In genomic region chr5:117135851-117136250, GRCh38 we compare ENCODE assay signal across 17 cellular contexts.
DNase-seq lines count a peak whose midpoint lies in the region; ATAC-seq and TF ChIP-seq lines count a peak whose summit lies in the region.
"Had no signal": no experiment of that assay in that cellular context is flagged by ENCODE, and none has a peak within 500 bp of the region (broad histone marks: within the 10 kb centered on the region; RNA-seq: fewer than 3 reads in every experiment).

No MANE protein-coding gene starts in this region.

- no peak overlapping the region for H3K4ac ChIP-seq in IMR-90 (ENCODE audit: low read depth, low read length)

- H3K9ac ChIP-seq in IMR-90 (ENCODE audit: low read depth, low read length), result no peak overlapping the region
- H3K9ac ChIP-seq: BLaER1 had no signal

- no peaks in the 10 kb centered on the region for H3K9me1 ChIP-seq in IMR-90 (ENCODE audit: insufficient read depth, low read length)

- no peak overlapping the region for H2BK15ac ChIP-seq in IMR-90 (ENCODE audit: low read depth, low read length)

- H3K23ac ChIP-seq in IMR-90 (ENCODE audit: low read depth, low read length), result no peak overlapping the region

- H3K27me3 ChIP-seq in left ventricle myocardium inferior (ENCODE audit: low read depth), result no peaks in the 10 kb centered on the region
- H3K27me3 ChIP-seq in IMR-90 (ENCODE audit: control insufficient read depth, insufficient read depth, low read length), result no peaks in the 10 kb centered on the region
- H3K27me3 ChIP-seq: BE2C, BLaER1 had no signal

- DNase-seq in left ventricle myocardium inferior (no peak), Right ventricle myocardium superior (no peak), IMR-90 (no peak), SK-MEL-5 (ENCODE audit: low read depth, low spot score) (peak; percentile 8), nephron progenitor cell (no peak), cerebellum (ENCODE audit: low spot score) (no peak)
- DNase-seq: 8988T; ACHN; BE2C; Caco-2; Calu3; CD4-positive, alpha-beta T cell; CD8-positive, alpha-beta T cell; DMS79 treated with DMSO at 0.1 percent for 48 hours; GF-D8 had no signal

- in situ Hi-C loops in IMR-90 (cut with MboI; ENCODE audit: low sequenced_read_pairs) (no loop called here), SK-MEL-5 (cut with HindIII; ENCODE audit: low pct_unique_long_range_greater_than_20kb, low sequenced_read_pairs) (no loop called here)

- POLR2A ChIA-PET in IMR-90 (lab: Charles Lee; ENCODE audit: unreplicated experiment), result no interaction called here

- no peak overlapping the region for H3K4me2 ChIP-seq in IMR-90 (ENCODE audit: low read depth, low read length)
- H3K4me2 ChIP-seq: BLaER1 had no signal

- H3K9me3 ChIP-seq in left ventricle myocardium inferior (replicated peaks), result no peaks in the 10 kb centered on the region
- H3K9me3 ChIP-seq in IMR-90 (ENCODE audit: control insufficient read depth, insufficient read depth, low read length), result peaks cover 4% of the 10 kb centered on the region; the same call in 1 of the 2 replicates
- H3K9me3 ChIP-seq: BE2C, BLaER1, Caco-2 had no signal

- peak overlapping the region; percentile 40 for H3K27ac Mint-ChIP-seq in nephron progenitor cell
- H3K27ac Mint-ChIP-seq: CD4-positive, alpha-beta T cell; CD8-positive, alpha-beta T cell had no signal

- H3K18ac ChIP-seq in IMR-90 (ENCODE audit: low read depth, low read length), result no peak overlapping the region

- TF ChIP-seq CTCF in left ventricle myocardium inferior (IDR thresholded peaks at IDR 0.05; ENCODE audit: borderline replicate concordance) (no peak), IMR-90 (conservative IDR thresholded peaks at IDR 0.05; ENCODE audit: low read depth, low read length) (no peak), nephron progenitor cell (IDR thresholded peaks at IDR 0.05) (no peak)

- no peak overlapping the region for H2BK120ac ChIP-seq in IMR-90 (ENCODE audit: low read depth, low read length)

- ATAC-seq in Right ventricle myocardium superior (ENCODE audit: poor library complexity) (no peak), IMR-90 (ENCODE audit: low read depth) (no peak), GM21515 (IDR thresholded peaks at IDR 0.05; ENCODE audit: unreplicated experiment) (no peak)
- ATAC-seq: CD8-positive, alpha-beta T cell had no signal

- CTCF ChIA-PET in IMR-90 (lab: Yijun Ruan, JAX), result no interaction called here

- no peak overlapping the region for H2BK20ac ChIP-seq in IMR-90 (ENCODE audit: low read depth, low read length)

- peaks cover 55% of the 10 kb centered on the region for H3K4me1 Mint-ChIP-seq in nephron progenitor cell

- no peaks in the 10 kb centered on the region for H3K79me1 ChIP-seq in IMR-90 (ENCODE audit: low read depth in 1 of 2, low read length in 2 of 2)

- dilution Hi-C loops in IMR-90 (cut with HindIII; ENCODE audit: low sequenced_read_pairs, unreplicated experiment), result no loop called here

- no peak for TF ChIP-seq POLR2A in IMR-90 (IDR thresholded peaks at IDR 0.05; ENCODE audit: low read depth, low read length)

- no peak for TF ChIP-seq RAD21 in IMR-90 (IDR thresholded peaks at IDR 0.05; ENCODE audit: low read length)

- no peaks in the 10 kb centered on the region for H3K27me3 Mint-ChIP-seq in nephron progenitor cell (ENCODE audit: low read depth, poor library complexity)
- H3K27me3 Mint-ChIP-seq: CD4-positive, alpha-beta T cell had no signal

- no peak overlapping the region for H2AK5ac ChIP-seq in IMR-90 (ENCODE audit: low read depth, low read length)

- H2BK5ac ChIP-seq in IMR-90 (ENCODE audit: low read depth, low read length, poor library complexity, severe bottlenecking), result no peak overlapping the region

- intact Hi-C loops in left ventricle myocardium inferior (cut with micrococcal nuclease) (no loop called here), Right ventricle myocardium superior (cut with DNase I) (no loop called here), IMR-90 (cut with micrococcal nuclease) (no loop called here)

- no peak overlapping the region for H2AK9ac ChIP-seq in IMR-90 (replicated peaks; ENCODE audit: low read depth, low read length, poor library complexity)

- BruUV-seq in IMR-90 (replicated peaks; lab: Mats Ljungman, UMichigan), result no TSS peak

- peaks cover 30% of the 10 kb centered on the region for H3K4me1 ChIP-seq in left ventricle myocardium inferior
- no peaks in the 10 kb centered on the region for H3K4me1 ChIP-seq in IMR-90 (ENCODE audit: control insufficient read depth, insufficient read depth, low read length)
- H3K4me1 ChIP-seq: BE2C, BLaER1, Caco-2 had no signal

- no peak overlapping the region for H3K14ac ChIP-seq in IMR-90 (replicated peaks; ENCODE audit: low read depth, low read length)

- H3K56ac ChIP-seq in IMR-90 (ENCODE audit: extremely low read depth, insufficient read depth, low read length), result no peak overlapping the region

- no peak overlapping the region for H2AFZ ChIP-seq in IMR-90 (replicated peaks; ENCODE audit: low read length, poor library complexity)

- H4K91ac ChIP-seq in IMR-90 (ENCODE audit: insufficient read depth, low read depth, low read length), result no peak overlapping the region

- H4K5ac ChIP-seq in IMR-90 (ENCODE audit: low read depth, low read length), result no peak overlapping the region

- no CpG with 5 or more reads among the region's 2 CpGs for WGBS in IMR-90 (ENCODE audit: extremely low coverage in 2 of 2, insufficient read length in 1 of 2), 2 experiments

- H3K4me3 Mint-ChIP-seq in nephron progenitor cell, result no peak overlapping the region
- H3K4me3 Mint-ChIP-seq: CD4-positive, alpha-beta T cell; CD8-positive, alpha-beta T cell had no signal

- H3K9me3 Mint-ChIP-seq in nephron progenitor cell, result no peaks in the 10 kb centered on the region
- H3K9me3 Mint-ChIP-seq: CD8-positive, alpha-beta T cell had no signal

- H4K20me1 ChIP-seq in IMR-90 (ENCODE audit: insufficient read depth, low read length), result no peaks in the 10 kb centered on the region
- H4K20me1 ChIP-seq: BLaER1 had no signal

- H3K36me3 ChIP-seq in left ventricle myocardium inferior (no peaks in the 10 kb centered on the region), IMR-90 (ENCODE audit: control insufficient read depth, insufficient read depth, low read length) (no peaks in the 10 kb centered on the region)
- H3K36me3 ChIP-seq: BE2C, BLaER1 had no signal

- H3K4me3 ChIP-seq in left ventricle myocardium inferior, result no peak overlapping the region
- no peak overlapping the region for H3K4me3 ChIP-seq in IMR-90 (ENCODE audit: insufficient read depth, low read depth, low read length)
- H3K4me3 ChIP-seq: BLaER1 had no signal

- H3K36me3 Mint-ChIP-seq in nephron progenitor cell (ENCODE audit: low read depth), result no peaks in the 10 kb centered on the region
- H3K36me3 Mint-ChIP-seq: CD8-positive, alpha-beta T cell had no signal

- no peak overlapping the region for H4K8ac ChIP-seq in IMR-90 (ENCODE audit: low read depth in 2 of 2, low read length in 2 of 2)

- H3K27ac ChIP-seq in left ventricle myocardium inferior (replicated peaks) (peak overlapping the region; percentile 61), IMR-90 (ENCODE audit: insufficient read depth, low read length) (no peak overlapping the region)
- H3K27ac ChIP-seq: BLaER1 had no signal

TF ChIP-seq in IMR-90, 13 proteins besides CTCF, POLR2A, EP300 and RAD21:
- 0 out of 2 replicates have a peak, but pooled peaks have one; percentile 15 for TF ChIP-seq CEBPB (IDR thresholded peaks at IDR 0.05; ENCODE audit: low read depth, low read length)
- TF ChIP-seq MAZ (IDR thresholded peaks at IDR 0.05; ENCODE audit: borderline replicate concordance, low read depth, low read length), result no peak
